In the genomic region with DNA sequence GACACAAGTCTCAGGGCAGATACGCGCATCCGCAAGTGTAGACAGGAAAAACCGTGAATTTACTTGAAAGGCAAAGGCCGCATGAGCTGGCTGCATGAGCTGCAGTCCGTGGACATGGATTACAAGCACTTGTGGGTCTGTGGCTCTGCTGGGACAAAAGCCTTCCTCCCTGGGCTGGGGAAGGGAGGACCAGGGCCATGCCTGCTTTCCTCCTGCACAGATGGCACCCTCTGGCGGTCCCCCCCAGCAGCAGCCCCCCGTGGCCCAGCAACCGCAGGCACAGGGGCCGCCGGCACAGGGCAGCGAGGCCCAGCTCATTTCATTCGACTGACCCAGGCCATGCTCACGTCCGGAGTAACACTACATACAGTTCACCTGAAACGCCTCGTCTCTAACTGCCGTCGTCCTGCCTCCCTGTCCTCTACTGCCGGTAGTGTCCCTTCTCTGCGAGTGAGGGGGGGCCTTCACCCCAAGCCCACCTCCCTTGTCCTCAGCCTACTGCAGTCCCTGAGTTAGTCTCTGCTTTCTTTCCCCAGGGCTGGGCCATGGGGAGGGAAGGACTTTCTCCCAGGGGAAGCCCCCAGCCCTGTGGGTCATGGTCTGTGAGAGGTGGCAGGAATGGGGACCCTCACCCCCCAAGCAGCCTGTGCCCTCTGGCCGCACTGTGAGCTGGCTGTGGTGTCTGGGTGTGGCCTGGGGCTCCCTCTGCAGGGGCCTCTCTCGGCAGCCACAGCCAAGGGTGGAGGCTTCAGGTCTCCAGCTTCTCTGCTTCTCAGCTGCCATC, we compare ENCODE assay signal across 8 cellular contexts. TPM values are rescaled to one million over a fixed set of nuclear protein-coding genes. Genes with fewer than 3 reads are reported as not detected.
DNase-seq lines count a peak whose midpoint lies in the region; ATAC-seq and TF ChIP-seq lines count a peak whose summit lies in the region.

No MANE protein-coding gene starts in this region.

- H3K9ac ChIP-seq in Karpas-422 (ENCODE audit: low read length) = peak overlapping the region; percentile 99
- H3K9ac ChIP-seq in neural progenitor cell = no peak overlapping the region

- DNase-seq in Karpas-422 (peak; percentile 69), cardiac fibroblast (ENCODE audit: low read depth in 2 of 2) (no peak), neural progenitor cell (ENCODE audit: low spot score) (no peak), amygdala (lab: John Stamatoyannopoulos, UW) (no peak)
- DNase-seq in activated CD4-positive, CD25-positive, alpha-beta regulatory T cell treated with anti-CD3 and anti-CD28 coated beads, Interleukin-2, amount 50 U/mL, for 72 hours = no peak

- H3F3A ChIP-seq in DOHH2 (ENCODE audit: control insufficient read depth, insufficient read depth) = peaks cover 5% of the 10 kb centered on the region; the same call in 1 of the 2 replicates
- peaks cover 16% of the 10 kb centered on the region for H3F3A ChIP-seq in neural progenitor cell (ENCODE audit: low read depth)

- TF ChIP-seq CTCF in DOHH2 (IDR thresholded peaks at IDR 0.05; ENCODE audit: low read depth, low read length, poor library complexity, severe bottlenecking) (no peak), cardiac fibroblast (IDR thresholded peaks at IDR 0.05; ENCODE audit: low read depth, low read length) (no peak), neural progenitor cell (IDR thresholded peaks at IDR 0.05) (no peak)

- H3K9me2 ChIP-seq in DOHH2 (replicated peaks; ENCODE audit: control insufficient read depth, low read length) (no peaks in the 10 kb centered on the region), Karpas-422 (replicated peaks; ENCODE audit: insufficient read depth, low read length) (no peaks in the 10 kb centered on the region)

- peaks cover 24% of the 10 kb centered on the region for H3K36me3 Mint-ChIP-seq in neural progenitor cell

- no peaks in the 10 kb centered on the region for H3K9me3 ChIP-seq in DOHH2 (ENCODE audit: control insufficient read depth, insufficient read depth, low read length)
- H3K9me3 ChIP-seq in Karpas-422 (ENCODE audit: low read length) = no peaks in the 10 kb centered on the region
- H3K9me3 ChIP-seq in neural progenitor cell (ENCODE audit: low read depth) = no peaks in the 10 kb centered on the region

- H3K4me1 ChIP-seq in DOHH2 (ENCODE audit: control insufficient read depth, low read length) (peaks cover 22% of the 10 kb centered on the region), Karpas-422 (ENCODE audit: low read length) (peaks cover 24% of the 10 kb centered on the region), neural progenitor cell (peaks cover 14% of the 10 kb centered on the region)

- ATAC-seq in HG03378 (IDR thresholded peaks at IDR 0.05; ENCODE audit: unreplicated experiment) (no peak), GM21528 (IDR thresholded peaks at IDR 0.05; ENCODE audit: low FRiP score, unreplicated experiment) (no peak)

- peak overlapping the region; percentile 89 for H3K4me3 ChIP-seq in DOHH2 (ENCODE audit: low read length)
- peak overlapping the region; percentile 81 for H3K4me3 ChIP-seq in Karpas-422 (ENCODE audit: low read length)
- peak overlapping the region; percentile 71 to 85 for H3K4me3 ChIP-seq in cardiac fibroblast (replicated peaks in 1 of 2; ENCODE audit: low read depth in 2 of 2, low read length in 2 of 2)
- peak overlapping the region; percentile 92 for H3K4me3 ChIP-seq in neural progenitor cell

- peak overlapping the region; percentile 96 for H3K4me3 Mint-ChIP-seq in neural progenitor cell

- H3K4me1 Mint-ChIP-seq in neural progenitor cell = peaks cover 23% of the 10 kb centered on the region

- H3K27me3 ChIP-seq in DOHH2 (ENCODE audit: control insufficient read depth, low read length) (no peaks in the 10 kb centered on the region), Karpas-422 (ENCODE audit: low read length) (no peaks in the 10 kb centered on the region), neural progenitor cell (no peaks in the 10 kb centered on the region)

- H4K20me1 ChIP-seq in DOHH2 (ENCODE audit: control insufficient read depth, insufficient read depth, low read depth, low read length) (peaks cover 17% of the 10 kb centered on the region; the same call in 1 of the 2 replicates), Karpas-422 (ENCODE audit: insufficient read depth, low read depth, low read length) (peaks cover 26% of the 10 kb centered on the region), neural progenitor cell (ENCODE audit: low read depth) (peaks cover 36% of the 10 kb centered on the region)

- peaks cover 90% of the 10 kb centered on the region for H3K36me3 ChIP-seq in DOHH2 (ENCODE audit: control insufficient read depth, low read length)
- H3K36me3 ChIP-seq in Karpas-422 (ENCODE audit: insufficient read depth, low read length) = peaks cover 22% of the 10 kb centered on the region
- no peaks in the 10 kb centered on the region for H3K36me3 ChIP-seq in neural progenitor cell

- H2AFZ ChIP-seq in Karpas-422 (ENCODE audit: low read length) (no peak overlapping the region), neural progenitor cell (replicated peaks) (no peak overlapping the region)

- peaks cover 7% of the 10 kb centered on the region for H3K27me3 Mint-ChIP-seq in neural progenitor cell (ENCODE audit: insufficient read depth, low read depth)

- H3K27ac ChIP-seq in DOHH2 (ENCODE audit: low read depth, low read length) (peak overlapping the region; percentile 79), Karpas-422 (ENCODE audit: low read length) (peak overlapping the region; percentile 87; the same call in 1 of the 2 replicates), neural progenitor cell (no peak overlapping the region)

- H3K79me2 ChIP-seq in DOHH2 (ENCODE audit: control insufficient read depth, low read length) = peaks cover 90% of the 10 kb centered on the region
- H3K79me2 ChIP-seq in Karpas-422 (ENCODE audit: low read length) = peaks cover 58% of the 10 kb centered on the region
- H3K79me2 ChIP-seq in neural progenitor cell (ENCODE audit: low read depth) = peaks cover 76% of the 10 kb centered on the region

- H3K27ac Mint-ChIP-seq in neural progenitor cell = no peak overlapping the region

- H3K4me2 ChIP-seq in DOHH2 (ENCODE audit: low read length) (peak overlapping the region; percentile 69), Karpas-422 (ENCODE audit: low read depth, low read length, poor library complexity, severe bottlenecking) (peak overlapping the region; percentile 99), neural progenitor cell (peak overlapping the region; percentile 96)

- H3K9me3 Mint-ChIP-seq in neural progenitor cell = peaks cover 2% of the 10 kb centered on the region

RNA-seq across cellular contexts. Expression of a gene that starts 1.7 kb away (rescaled TPM):
- 13.6 and 39.8 TPM in 2 replicates for total RNA-seq in Karpas-422 (2014; rRNA removed; shearing (Covaris generic); ENCODE audit: low replicate concordance)
- 13.2 and 30.9 TPM in 2 replicates for total RNA-seq in neural progenitor cell (ENCODE audit: low replicate concordance)

RNA-seq across cellular contexts. Expression of a gene that starts 10.6 kb away (rescaled TPM):
- total RNA-seq in Karpas-422 (2014; rRNA removed; shearing (Covaris generic); ENCODE audit: low replicate concordance) = 8.6 and 15.0 TPM in 2 replicates
- 9.1 and 29.3 TPM in 2 replicates for total RNA-seq in neural progenitor cell (ENCODE audit: low replicate concordance)

RNA-seq across cellular contexts. Expression of a gene that starts 17.7 kb away (rescaled TPM):
- total RNA-seq in Karpas-422 (2014; rRNA removed; shearing (Covaris generic); ENCODE audit: low replicate concordance) = 57.2 and 90.1 TPM in 2 replicates
- 46.2 and 79.3 TPM in 2 replicates for total RNA-seq in neural progenitor cell (ENCODE audit: low replicate concordance)

RNA-seq across cellular contexts. Expression of a gene that starts 17.9 kb away (rescaled TPM):
- total RNA-seq in Karpas-422 (2014; rRNA removed; shearing (Covaris generic); ENCODE audit: low replicate concordance) = 22.4 and 40.7 TPM in 2 replicates
- 31.2 and 40.3 TPM in 2 replicates for total RNA-seq in neural progenitor cell (ENCODE audit: low replicate concordance)

RNA-seq across cellular contexts. Expression of a gene that starts 34.9 kb away (rescaled TPM):
- 8.1 and 31.9 TPM in 2 replicates for total RNA-seq in Karpas-422 (2014; rRNA removed; shearing (Covaris generic); ENCODE audit: low replicate concordance)
- 22.4 and 27.8 TPM in 2 replicates for total RNA-seq in neural progenitor cell (ENCODE audit: low replicate concordance)
